ENCODE assay signal across 21 cellular contexts in genomic region chr9:79287881-79288280, GRCh38.
"Had no signal": no experiment of that assay in that cellular context is flagged by ENCODE, and none has a peak within 500 bp of the region (broad histone marks: within the 10 kb centered on the region; RNA-seq: fewer than 3 reads in every experiment).

No MANE protein-coding gene starts in this region.

- H3K27me3 ChIP-seq: body of pancreas, dorsolateral prefrontal cortex, ovary, tibial artery had no signal

- H3K4me3 ChIP-seq: body of pancreas, dorsolateral prefrontal cortex, mucosa of descending colon, ovary, psoas muscle, skin epidermis, tibial artery had no signal

- H3K4me1 ChIP-seq: body of pancreas, psoas muscle, tibial artery had no signal

- ATAC-seq: activated CD4-positive, CD25-positive, alpha-beta regulatory T cell treated with anti-CD3 and anti-CD28 coated beads, Interleukin-2, amount 50 U/mL, for 24 hours; activated naive CD4-positive, alpha-beta T cell treated with anti-CD3 and anti-CD28 coated beads, Interleukin-2, amount 50 U/mL, for 72 hours; body of pancreas; mucosa of descending colon; psoas muscle; right cardiac atrium; stimulated activated naive CD8-positive, alpha-beta T cell treated with anti-CD3 and anti-CD28 coated beads, Interleukin-15, Interleukin-2, amounts not matched to agents 100 U/mL and 50 U/mL, for 24 hours had no signal

- DNase-seq: activated CD4-positive, alpha-beta T cell treated with anti-CD3 and anti-CD28 coated beads, Interleukin-2, amount 10 ng/mL, durations not matched to agents 7 days and 5 days; activated CD8-positive, alpha-beta memory T cell treated with anti-CD3 and anti-CD28 coated beads for 24 hours; activated CD8-positive, alpha-beta memory T cell treated with anti-CD3 and anti-CD28 coated beads, Interleukin-2, amount 50 U/mL, for 48 hours; activated gamma-delta T cell; body of pancreas; dorsolateral prefrontal cortex; foreskin melanocyte; glutamatergic neuron; mucosa of descending colon; naive B cell; ovary; psoas muscle; right cardiac atrium; stimulated activated naive CD8-positive, alpha-beta T cell treated with anti-CD3 and anti-CD28 coated beads, Interleukin-15, Interleukin-2, amounts not matched to agents 100 U/mL and 50 U/mL, for 24 hours; substantia nigra; tibial artery had no signal

- H3K27ac Mint-ChIP-seq: activated CD4-positive, alpha-beta T cell treated with anti-CD3 and anti-CD28 coated beads, Interleukin-2, amount 10 ng/mL, durations not matched to agents 7 days and 5 days; activated naive CD4-positive, alpha-beta T cell treated with anti-CD3 and anti-CD28 coated beads, Interleukin-2, amount 50 U/mL, for 72 hours; memory B cell; naive B cell; T-helper 1 cell treated with Interleukin-12 subunit alpha and Interleukin-12 subunit beta and Interleukin-4 antibody, amounts not matched to agents 30 μg/mL and 1 μg/mL, for 36 hours had no signal

- H3K4me3 Mint-ChIP-seq: activated CD4-positive, alpha-beta T cell treated with anti-CD3 and anti-CD28 coated beads, Interleukin-2, amount 10 ng/mL, durations not matched to agents 7 days and 5 days; memory B cell; naive B cell; T-helper 1 cell treated with Interleukin-12 subunit alpha and Interleukin-12 subunit beta and Interleukin-4 antibody, amounts not matched to agents 30 μg/mL and 1 μg/mL, for 36 hours had no signal

- H3K36me3 ChIP-seq: ovary, tibial artery had no signal

- H3K9me3 Mint-ChIP-seq: activated CD4-positive, alpha-beta T cell treated with anti-CD3 and anti-CD28 coated beads, Interleukin-2, amount 10 ng/mL, durations not matched to agents 7 days and 5 days; memory B cell; naive B cell; T-helper 1 cell treated with Interleukin-12 subunit alpha and Interleukin-12 subunit beta and Interleukin-4 antibody, amounts not matched to agents 30 μg/mL and 1 μg/mL, for 36 hours had no signal

- H3K27me3 Mint-ChIP-seq: activated CD4-positive, alpha-beta T cell treated with anti-CD3 and anti-CD28 coated beads, Interleukin-2, amount 10 ng/mL, durations not matched to agents 7 days and 5 days; naive B cell had no signal

- H3K27ac ChIP-seq: body of pancreas, dorsolateral prefrontal cortex, ovary, psoas muscle, skin epidermis, tibial artery had no signal

- H3K4me1 Mint-ChIP-seq: activated CD4-positive, alpha-beta T cell treated with anti-CD3 and anti-CD28 coated beads, Interleukin-2, amount 10 ng/mL, durations not matched to agents 7 days and 5 days; memory B cell; naive B cell had no signal

- H3K36me3 Mint-ChIP-seq: activated naive CD4-positive, alpha-beta T cell treated with anti-CD3 and anti-CD28 coated beads, Interleukin-2, amount 50 U/mL, for 72 hours; memory B cell; naive B cell had no signal

- H3K9me3 ChIP-seq: body of pancreas, mucosa of descending colon, ovary, psoas muscle, tibial artery had no signal
